ENCODE assay signal across 8 cellular contexts in the genomic region with DNA sequence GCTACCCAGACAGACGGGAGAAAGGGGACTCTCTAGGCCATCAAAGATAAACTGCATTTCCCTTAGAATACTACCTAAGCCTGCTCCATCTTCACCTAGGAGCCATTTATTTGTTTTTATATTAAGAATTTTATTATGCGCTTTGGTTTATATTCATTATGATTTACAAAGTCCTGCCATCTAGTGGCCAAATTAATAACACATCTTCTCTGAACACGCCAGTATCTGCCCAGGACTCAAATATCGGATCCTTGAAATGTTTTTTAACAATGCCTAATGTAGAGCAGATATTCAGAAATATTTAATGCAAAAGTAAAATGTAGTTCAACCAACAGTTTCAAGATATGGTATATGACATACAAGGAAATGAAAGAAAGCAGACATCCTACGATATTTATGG. TPM values are rescaled to one million over a fixed set of nuclear protein-coding genes. Genes with fewer than 3 reads are reported as not detected.
A peak's percentile ranks its signal among the peaks of the same experiment; 100 is the strongest.
DNase-seq lines count a peak whose midpoint lies in the region; ATAC-seq, FAIRE-seq and TF ChIP-seq lines count a peak whose summit lies in the region.

No MANE protein-coding gene starts in this region.

- intact Hi-C loops in left ventricle myocardium inferior (cut with micrococcal nuclease), result no loop called here
- intact Hi-C loops in Right ventricle myocardium inferior (cut with DNase I), result no loop called here
- intact Hi-C loops in endothelial cell of umbilical vein (cut with micrococcal nuclease), result loop anchor here (1.0 kb wide), 1 partner anchor 690 kb away; no protein-coding TSS in a partner anchor

- H3K9ac ChIP-seq in endothelial cell of umbilical vein (replicated peaks; ENCODE audit: extremely low read depth, insufficient read depth, low read length), result no peak overlapping the region

- no peak for DNase-seq in left ventricle myocardium inferior
- DNase-seq in Right ventricle myocardium inferior (ENCODE audit: missing footprints), result no peak
- peak; percentile 3 for DNase-seq in NCI-H774 (lab: John Stamatoyannopoulos, UW)
- peak; percentile 20 for DNase-seq in endothelial cell of umbilical vein (ENCODE audit: low read depth, low spot score)
- peak; percentile 13 for DNase-seq in renal cortical epithelial cell (ENCODE audit: low read depth)
- no peak for DNase-seq in activated gamma-delta T cell (lab: John Stamatoyannopoulos, UW)
- no peak for DNase-seq in activated CD8-positive, alpha-beta memory T cell treated with anti-CD3 and anti-CD28 coated beads, Interleukin-2, amount 50 U/mL, for 4 hours
- no peak for DNase-seq in activated naive CD4-positive, alpha-beta T cell (lab: John Stamatoyannopoulos, UW)

- H3K27me3 ChIP-seq in left ventricle myocardium inferior (ENCODE audit: low read depth) (peaks cover 36% of the 10 kb centered on the region), endothelial cell of umbilical vein (ENCODE audit: control insufficient read depth in 2 of 2, insufficient read depth in 2 of 2, low read length in 2 of 2) (peaks cover 1 to 3% of the 10 kb centered on the region in 2 experiments)

- H3K36me3 ChIP-seq in left ventricle myocardium inferior (no peaks in the 10 kb centered on the region), endothelial cell of umbilical vein (ENCODE audit: control insufficient read depth in 2 of 2, extremely low read depth in 1 of 2, insufficient read depth in 2 of 2, low read length in 2 of 2) (no peaks in the 10 kb centered on the region)

- no peak overlapping the region for H2AFZ ChIP-seq in endothelial cell of umbilical vein (ENCODE audit: low read depth, low read length)

- H3K4me3 ChIP-seq in left ventricle myocardium inferior (no peak overlapping the region), endothelial cell of umbilical vein (replicated peaks in 1 of 3; ENCODE audit: insufficient read depth in 1 of 3, low read depth in 1 of 3, low read length in 3 of 3) (no peak overlapping the region)

- no peak for FAIRE-seq in endothelial cell of umbilical vein (lab: Jason Lieb, UNC)

- no peak for TF ChIP-seq POLR2A in endothelial cell of umbilical vein (IDR thresholded peaks at IDR 0.05; ENCODE audit: low read depth, low read length)

- POLR2A ChIA-PET in endothelial cell of umbilical vein (lab: Charles Lee), result no interaction called here

- H3K4me1 ChIP-seq in left ventricle myocardium inferior (no peaks in the 10 kb centered on the region), endothelial cell of umbilical vein (ENCODE audit: control insufficient read depth, extremely low read depth, insufficient read depth, low read length) (no peaks in the 10 kb centered on the region)

- H3K9me3 ChIP-seq in left ventricle myocardium inferior (replicated peaks) (no peaks in the 10 kb centered on the region), endothelial cell of umbilical vein (replicated peaks; ENCODE audit: control insufficient read depth, insufficient read depth, low read length) (no peaks in the 10 kb centered on the region)

- TF ChIP-seq CTCF in left ventricle myocardium inferior (IDR thresholded peaks at IDR 0.05; ENCODE audit: borderline replicate concordance) (peak; percentile 62), endothelial cell of umbilical vein (IDR thresholded peaks at IDR 0.05; ENCODE audit: extremely low read depth in 1 of 2, insufficient read depth in 1 of 2, low read depth in 1 of 2, low read length in 2 of 2) (no peak)

- no peaks in the 10 kb centered on the region for H3K9me1 ChIP-seq in endothelial cell of umbilical vein (replicated peaks; ENCODE audit: control insufficient read depth, extremely low read depth, insufficient read depth, low read length)

- H3K27ac ChIP-seq in left ventricle myocardium inferior (replicated peaks) (no peak overlapping the region), endothelial cell of umbilical vein (ENCODE audit: insufficient read depth, low read depth, low read length) (no peak overlapping the region)

- dilution Hi-C loops in endothelial cell of umbilical vein (cut with MboI; ENCODE audit: extremely low pct_ligation_motif_present, low sequenced_read_pairs), result no loop called here

- H4K20me1 ChIP-seq in endothelial cell of umbilical vein (replicated peaks; ENCODE audit: control insufficient read depth, extremely low read depth, insufficient read depth, low read length), result no peaks in the 10 kb centered on the region

- no TSS peak for BruUV-seq in endothelial cell of umbilical vein (replicated peaks; lab: Mats Ljungman, UMichigan)

- CTCF ChIA-PET in endothelial cell of umbilical vein (lab: Charles Lee), result interaction anchor here (1.0 to 5.0 kb wide), 9 partner anchors 10 to 690 kb away, joined by 3 to 51 read pairs (median 10); partner anchors contain the start of gene PRPS2

- no peaks in the 10 kb centered on the region for H3K79me2 ChIP-seq in endothelial cell of umbilical vein (ENCODE audit: control insufficient read depth, insufficient read depth, low read length)

- no peak overlapping the region for H3K4me2 ChIP-seq in endothelial cell of umbilical vein (ENCODE audit: insufficient read depth, low read length)

- ATAC-seq in Right ventricle myocardium inferior, result no peak

TF ChIP-seq in endothelial cell of umbilical vein, 7 proteins besides CTCF, POLR2A, EP300 and RAD21:
- no peak for TF ChIP-seq JUN (IDR thresholded peaks at IDR 0.05; ENCODE audit: borderline replicate concordance, insufficient read depth, insufficient read length, low read depth)
- no peak for TF ChIP-seq EZH2 (IDR thresholded peaks at IDR 0.05; ENCODE audit: borderline replicate concordance, low read depth, low read length, severe bottlenecking)
- TF ChIP-seq, protein P1, sequence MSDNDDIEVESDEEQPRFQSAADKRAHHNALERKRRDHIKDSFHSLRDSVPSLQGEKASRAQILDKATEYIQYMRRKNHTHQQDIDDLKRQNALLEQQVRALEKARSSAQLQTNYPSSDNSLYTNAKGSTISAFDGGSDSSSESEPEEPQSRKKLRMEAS (IDR thresholded peaks at IDR 0.05; ENCODE audit: insufficient read depth, insufficient read length), result no peak
- TF ChIP-seq POLR2AphosphoS5 (IDR thresholded peaks at IDR 0.05; ENCODE audit: insufficient read depth, low read depth, low read length), result no peak
- no peak for TF ChIP-seq FOS (IDR thresholded peaks at IDR 0.05; ENCODE audit: borderline replicate concordance, insufficient read depth, low read length)
- TF ChIP-seq GATA2 (IDR thresholded peaks at IDR 0.05; ENCODE audit: insufficient read depth, insufficient read length, low read depth, low read length), result no peak
- TF ChIP-seq MYC (IDR thresholded peaks at IDR 0.05; ENCODE audit: low read depth, low read length), result no peak

RNA-seq across cellular contexts. Expression of gene PRPS2, which starts 20.8 kb away (rescaled TPM):
- total RNA-seq in left ventricle myocardium inferior, result 3.7 TPM
- 4.7 TPM for total RNA-seq in Right ventricle myocardium inferior
- total RNA-seq in endothelial cell of umbilical vein, result 36.7 and 38.0 TPM in 2 replicates
- polyA plus RNA-seq in endothelial cell of umbilical vein, result 15.0 and 15.9 TPM in 2 replicates
- 15.8 and 19.6 TPM in 2 replicates for polyA plus RNA-seq in endothelial cell of umbilical vein (2011; cell fraction: cytosol; rRNA removed)
- 13.3 and 15.7 TPM in 2 replicates for polyA plus RNA-seq in endothelial cell of umbilical vein (2011; cell fraction: nucleus; rRNA removed)
- 20.7 and 22.2 TPM in 2 replicates for polyA plus RNA-seq in endothelial cell of umbilical vein (2012)
- 36.9 and 38.1 TPM in 2 replicates for polyA minus RNA-seq in endothelial cell of umbilical vein
- polyA minus RNA-seq in endothelial cell of umbilical vein (2011; cell fraction: cytosol; rRNA and poly(A)+ RNA removed), result 120 TPM
- polyA minus RNA-seq in endothelial cell of umbilical vein (2011; cell fraction: nucleus; rRNA and poly(A)+ RNA removed), result 7.9 and 10.5 TPM in 2 replicates
- 36.7 and 62.7 TPM in 2 replicates for total RNA-seq in renal cortical epithelial cell

Comparison
In these comparisons a context has a peak if more than half of its experiments do, and no peak if none do; other contexts are left out.
1. DNase-seq: peak in NCI-H774 (single experiment), endothelial cell of umbilical vein (single experiment) and renal cortical epithelial cell (single experiment); none in left ventricle myocardium inferior (single experiment), Right ventricle myocardium inferior (single experiment), activated gamma-delta T cell (single experiment), activated CD8-positive, alpha-beta memory T cell treated with anti-CD3 and anti-CD28 coated beads, Interleukin-2, amount 50 U/mL, for 4 hours (single experiment) and activated naive CD4-positive, alpha-beta T cell (0 of 4).